ENCODE assay signal across 29 cellular contexts in the genomic region with DNA sequence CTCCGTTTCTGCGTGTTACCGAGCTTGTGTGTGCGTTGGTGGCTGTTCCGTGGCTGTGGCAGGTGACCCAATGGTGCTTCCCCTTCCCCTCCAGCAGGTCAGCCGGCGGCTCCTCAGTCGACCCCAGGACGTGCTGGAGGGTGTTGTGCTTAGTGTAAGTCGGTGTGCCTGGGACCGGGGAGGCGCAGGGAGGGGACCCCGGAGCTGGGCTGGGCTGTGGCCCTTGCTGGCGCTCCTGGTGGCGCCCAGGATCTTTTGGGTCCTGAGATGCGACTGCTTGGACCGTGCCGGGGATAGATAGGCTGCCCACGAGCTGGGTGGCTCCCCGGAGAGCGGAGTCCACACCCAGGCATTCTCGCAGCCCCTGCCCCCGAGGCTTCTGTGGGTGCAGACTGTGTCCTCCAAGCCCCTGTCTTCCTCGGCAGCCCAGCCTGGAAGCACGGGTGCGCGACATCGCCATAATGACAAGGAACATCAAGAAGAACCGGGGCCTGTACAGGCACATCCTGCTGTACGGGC. TPM values are rescaled to one million over a fixed set of nuclear protein-coding genes. Genes with fewer than 3 reads are reported as not detected.
"Had no signal": no experiment of that assay in that cellular context is flagged by ENCODE, and none has a peak within 500 bp of the region (broad histone marks: within the 10 kb centered on the region; RNA-seq: fewer than 3 reads in every experiment).

No MANE protein-coding gene starts in this region.

- H3K4me3 ChIP-seq: neural progenitor cell, ovary, psoas muscle, right lobe of liver, skin epidermis, smooth muscle cell, spleen, suprapubic skin, testis, tibial artery, transverse colon, upper lobe of right lung, uterus had no signal

- DNase-seq: naive thymus-derived CD4-positive, alpha-beta T cell; natural killer cell; nucleus accumbens; ovary; psoas muscle; right lobe of liver; spleen; stimulated activated CD4-positive, alpha-beta T cell treated with anti-CD3 and anti-CD28 coated beads, Interleukin-12 subunit alpha, Interleukin-12 subunit beta, amount 100 ng/mL, for 4 hours; stimulated activated CD4-positive, alpha-beta T cell treated with anti-CD3 and anti-CD28 coated beads, Interleukin-1b, Interleukin-23, amount 100 ng/mL, for 48 hours; stimulated activated CD4-positive, alpha-beta T cell treated with anti-CD3 and anti-CD28 coated beads, Interleukin-4, amount 100 ng/mL, for 1 hour; stimulated activated CD4-positive, alpha-beta T cell treated with anti-CD3 and anti-CD28 coated beads, Interleukin-4, amount 100 ng/mL, for 4 hours; stimulated activated CD8-positive, alpha-beta memory T cell treated with anti-CD3 and anti-CD28 coated beads, Interleukin-4, amount 100 ng/mL, for 48 hours; stimulated activated naive CD4-positive, alpha-beta T cell; stimulated activated naive CD8-positive, alpha-beta T cell treated with anti-CD3 and anti-CD28 coated beads, Interleukin-15, amount 100 ng/mL, for 72 hours; stimulated activated naive CD8-positive, alpha-beta T cell treated with anti-CD3 and anti-CD28 coated beads, Interleukin-15, Interleukin-2, amounts not matched to agents 100 U/mL and 50 U/mL, for 24 hours; substantia nigra; testis; tibial artery; transverse colon; upper lobe of right lung; uterus had no signal

- H3K27ac ChIP-seq: neural progenitor cell, neutrophil, ovary, parathyroid adenoma, psoas muscle, right lobe of liver, skin epidermis, spleen, suprapubic skin, testis, tibial artery, transverse colon, upper lobe of right lung, uterus had no signal

- H2AFZ ChIP-seq: neural progenitor cell, parathyroid adenoma had no signal

- H3K4me2 ChIP-seq: neural progenitor cell, smooth muscle cell had no signal

- H3K79me2 ChIP-seq: parathyroid adenoma had no signal

- H3K27me3 ChIP-seq: neural progenitor cell, ovary, right lobe of liver, suprapubic skin, testis, transverse colon, upper lobe of right lung, uterus had no signal

- H3K36me3 ChIP-seq: neural progenitor cell, neutrophil, ovary, right lobe of liver, spleen, suprapubic skin, tibial artery, transverse colon, upper lobe of right lung, uterus had no signal

- H3K4me1 ChIP-seq: neural progenitor cell, parathyroid adenoma, psoas muscle, spleen, suprapubic skin, testis, tibial artery, transverse colon, upper lobe of right lung, uterus had no signal

- H3K9ac ChIP-seq: neural progenitor cell, parathyroid adenoma had no signal

- ATAC-seq: naive thymus-derived CD4-positive, alpha-beta T cell; natural killer cell; psoas muscle; right cardiac atrium; stimulated activated naive CD8-positive, alpha-beta T cell treated with anti-CD3 and anti-CD28 coated beads, Interleukin-15, amount 100 ng/mL, for 72 hours; upper lobe of right lung had no signal

- H3K9me3 ChIP-seq: neutrophil, ovary, psoas muscle, right lobe of liver, spleen, suprapubic skin, testis, tibial artery, transverse colon, upper lobe of right lung, uterus had no signal

RNA-seq across cellular contexts. Expression of gene ATAD3C, which starts 5.9 kb away (rescaled TPM):
- polyA plus RNA-seq: neural cell had no signal

RNA-seq across cellular contexts. Expression of gene VWA1, which starts 19.9 kb away (rescaled TPM):
- total RNA-seq: natural killer cell had no signal
- polyA plus RNA-seq: naive thymus-derived CD4-positive, alpha-beta T cell had no signal

RNA-seq across cellular contexts. Expression of gene ANKRD65, which starts 34.3 kb away (rescaled TPM):
- total RNA-seq: naive thymus-derived CD4-positive, alpha-beta T cell; natural killer cell had no signal
- polyA plus RNA-seq: naive thymus-derived CD4-positive, alpha-beta T cell; neural cell had no signal
